In the genomic region with DNA sequence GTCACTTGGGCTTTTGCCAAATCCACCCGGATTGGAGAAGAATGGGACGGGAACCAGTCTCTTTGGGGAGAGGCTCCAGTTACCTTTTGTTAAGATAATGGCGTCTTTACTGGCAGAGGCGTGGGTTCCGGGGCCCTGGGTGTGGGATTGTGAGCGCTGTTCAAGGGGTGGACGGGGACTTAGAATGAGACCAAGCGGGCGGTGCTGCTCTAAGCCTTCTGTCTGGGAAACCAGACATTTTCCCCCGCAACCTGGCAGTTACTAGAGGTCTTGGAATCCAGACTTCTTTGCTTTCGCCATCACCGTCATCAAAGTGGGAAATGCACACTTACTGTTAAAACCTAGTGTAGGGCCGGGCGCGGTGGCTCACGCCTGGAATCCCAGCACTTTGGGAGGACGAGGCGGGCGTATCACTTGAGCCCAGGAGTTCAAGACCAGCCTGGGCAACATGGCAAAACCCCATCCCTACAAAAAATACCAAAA, we compare ENCODE assay signal across 8 cellular contexts. TPM values are rescaled to one million over a fixed set of nuclear protein-coding genes. Genes with fewer than 3 reads are reported as not detected.
DNase-seq lines count a peak whose midpoint lies in the region; ATAC-seq and TF ChIP-seq lines count a peak whose summit lies in the region.

No MANE protein-coding gene starts in this region.

- H3K4me2 ChIP-seq in hepatocyte: peak overlapping the region; percentile 83

- TF ChIP-seq CTCF in GM12865 (IDR thresholded peaks at IDR 0.05; ENCODE audit: insufficient read depth, low read depth, low read length, missing control alignments): no peak
- no peak for TF ChIP-seq CTCF in hepatocyte (IDR thresholded peaks at IDR 0.05; ENCODE audit: poor library complexity)

- H3K9me2 ChIP-seq in hepatocyte (replicated peaks; ENCODE audit: insufficient read depth): no peaks in the 10 kb centered on the region

- peaks cover 49% of the 10 kb centered on the region for H3K4me1 ChIP-seq in hepatocyte (ENCODE audit: insufficient read depth)

- H4K20me1 ChIP-seq in hepatocyte (ENCODE audit: insufficient read depth, poor library complexity, severe bottlenecking): peaks cover 6% of the 10 kb centered on the region

- DNase-seq in GM12865 (ENCODE audit: low read depth) (no peak), hepatocyte (ENCODE audit: low spot score) (no peak), hippocampal formation (lab: John Stamatoyannopoulos, UW) (no peak), A172 (ENCODE audit: low spot score) (no peak)
- DNase-seq in activated T-helper 2 cell treated with anti-CD3 and anti-CD28 coated beads, Interferon-gamma antibody, Interleukin-2, Interleukin-4, amounts not matched to agents 10 μg/mL and 5 μg/mL and 100 μg/mL, durations not matched to agents 14 hours and 24 hours and 36 hours (ENCODE audit: low spot score): no peak
- no peak for DNase-seq in activated CD8-positive, alpha-beta memory T cell treated with anti-CD3 and anti-CD28 coated beads, Interleukin-2, amount 50 U/mL, for 48 hours

- H3K27me3 Mint-ChIP-seq in activated T-helper 2 cell treated with anti-CD3 and anti-CD28 coated beads, Interferon-gamma antibody, Interleukin-2, Interleukin-4, amounts not matched to agents 10 μg/mL and 5 μg/mL and 100 μg/mL, durations not matched to agents 14 hours and 24 hours and 36 hours (ENCODE audit: low read depth): no peaks in the 10 kb centered on the region

- H3K36me3 ChIP-seq in hepatocyte (replicated peaks; ENCODE audit: insufficient read depth, low read depth): no peaks in the 10 kb centered on the region

- peaks cover 58% of the 10 kb centered on the region for H3K79me2 ChIP-seq in hepatocyte

- H3K27me3 ChIP-seq in hepatocyte: no peaks in the 10 kb centered on the region

- ATAC-seq in HG02885 (IDR thresholded peaks at IDR 0.05; ENCODE audit: poor library complexity, unreplicated experiment): peak; percentile 13

- H3K9me3 ChIP-seq in hepatocyte (ENCODE audit: low read depth): no peaks in the 10 kb centered on the region

- H3K9me3 Mint-ChIP-seq in activated T-helper 2 cell treated with anti-CD3 and anti-CD28 coated beads, Interferon-gamma antibody, Interleukin-2, Interleukin-4, amounts not matched to agents 10 μg/mL and 5 μg/mL and 100 μg/mL, durations not matched to agents 14 hours and 24 hours and 36 hours: no peaks in the 10 kb centered on the region

- H3K27ac ChIP-seq in hepatocyte (peak overlapping the region; percentile 97), skin epidermis (peak overlapping the region; percentile 75 to 100 (median 99))

- peak overlapping the region; percentile 96 for H3K4me3 Mint-ChIP-seq in activated T-helper 2 cell treated with anti-CD3 and anti-CD28 coated beads, Interferon-gamma antibody, Interleukin-2, Interleukin-4, amounts not matched to agents 10 μg/mL and 5 μg/mL and 100 μg/mL, durations not matched to agents 14 hours and 24 hours and 36 hours (ENCODE audit: low read depth)

- peak overlapping the region; percentile 100 for H3K27ac Mint-ChIP-seq in activated T-helper 2 cell treated with anti-CD3 and anti-CD28 coated beads, Interferon-gamma antibody, Interleukin-2, Interleukin-4, amounts not matched to agents 10 μg/mL and 5 μg/mL and 100 μg/mL, durations not matched to agents 14 hours and 24 hours and 36 hours

- peaks cover 17% of the 10 kb centered on the region for H3K36me3 Mint-ChIP-seq in activated T-helper 2 cell treated with anti-CD3 and anti-CD28 coated beads, Interferon-gamma antibody, Interleukin-2, Interleukin-4, amounts not matched to agents 10 μg/mL and 5 μg/mL and 100 μg/mL, durations not matched to agents 14 hours and 24 hours and 36 hours (ENCODE audit: low read depth)

- H3K4me1 Mint-ChIP-seq in activated T-helper 2 cell treated with anti-CD3 and anti-CD28 coated beads, Interferon-gamma antibody, Interleukin-2, Interleukin-4, amounts not matched to agents 10 μg/mL and 5 μg/mL and 100 μg/mL, durations not matched to agents 14 hours and 24 hours and 36 hours (ENCODE audit: low read depth): peaks cover 22% of the 10 kb centered on the region

- H2AFZ ChIP-seq in hepatocyte: peak overlapping the region; percentile 31

- 7% methylated on average over 19 of the region's 19 CpGs for WGBS in hepatocyte (ENCODE audit: low lambda C conversion rate, missing lambda C conversion rate)

- peak overlapping the region; percentile 54 for H3K4me3 ChIP-seq in GM12865 (ENCODE audit: low read depth, low read length)
- peak overlapping the region; percentile 30 for H3K4me3 ChIP-seq in hepatocyte
- peak overlapping the region; percentile 52 to 91 (median 75) for H3K4me3 ChIP-seq in skin epidermis

- intact Hi-C loops in activated T-helper 2 cell treated with anti-CD3 and anti-CD28 coated beads, Interferon-gamma antibody, Interleukin-2, Interleukin-4, amounts not matched to agents 10 μg/mL and 5 μg/mL and 100 μg/mL, durations not matched to agents 14 hours and 24 hours and 36 hours (cut with micrococcal nuclease): loop anchor here (2.0 kb wide), 3 partner anchors 17 to 75 kb away; a partner anchor contains a TSS

RNA-seq across cellular contexts. Expression of a gene that starts 0.7 kb away (rescaled TPM):
- 11.4 and 13.4 TPM in 2 replicates for total RNA-seq in activated T-helper 2 cell treated with anti-CD3 and anti-CD28 coated beads, Interferon-gamma antibody, Interleukin-2, Interleukin-4, amounts not matched to agents 10 μg/mL and 5 μg/mL and 100 μg/mL, durations not matched to agents 14 hours and 24 hours and 36 hours
- total RNA-seq in hepatocyte: 13.3 and 22.8 TPM in 2 replicates
- polyA plus RNA-seq in hepatocyte: 29.4 and 29.9 TPM in 2 replicates
- total RNA-seq in A172 (2014; rRNA removed; shearing (Covaris generic)): 23.4 and 28.4 TPM in 2 replicates

RNA-seq across cellular contexts. Expression of a gene that starts 0.8 kb away (rescaled TPM):
- total RNA-seq in activated T-helper 2 cell treated with anti-CD3 and anti-CD28 coated beads, Interferon-gamma antibody, Interleukin-2, Interleukin-4, amounts not matched to agents 10 μg/mL and 5 μg/mL and 100 μg/mL, durations not matched to agents 14 hours and 24 hours and 36 hours: 29.4 and 30.6 TPM in 2 replicates
- total RNA-seq in hepatocyte: 89.5 and 93.6 TPM in 2 replicates
- polyA plus RNA-seq in hepatocyte: 35.5 and 36.0 TPM in 2 replicates
- 47.5 and 48.6 TPM in 2 replicates for total RNA-seq in A172 (2014; rRNA removed; shearing (Covaris generic))

RNA-seq across cellular contexts. Expression of a gene that starts 20.9 kb away (rescaled TPM):
- 6.9 and 7.4 TPM in 2 replicates for total RNA-seq in activated T-helper 2 cell treated with anti-CD3 and anti-CD28 coated beads, Interferon-gamma antibody, Interleukin-2, Interleukin-4, amounts not matched to agents 10 μg/mL and 5 μg/mL and 100 μg/mL, durations not matched to agents 14 hours and 24 hours and 36 hours
- total RNA-seq in hepatocyte: 0.88 and 7.8 TPM in 2 replicates
- 10.6 and 16.6 TPM in 2 replicates for polyA plus RNA-seq in hepatocyte
- 5.7 and 7.6 TPM in 2 replicates for total RNA-seq in A172 (2014; rRNA removed; shearing (Covaris generic))

RNA-seq across cellular contexts. Expression of a gene that starts 38.9 kb away (rescaled TPM):
- total RNA-seq in activated T-helper 2 cell treated with anti-CD3 and anti-CD28 coated beads, Interferon-gamma antibody, Interleukin-2, Interleukin-4, amounts not matched to agents 10 μg/mL and 5 μg/mL and 100 μg/mL, durations not matched to agents 14 hours and 24 hours and 36 hours: 15.0 and 17.6 TPM in 2 replicates
- 3.0 and 6.1 TPM in 2 replicates for total RNA-seq in hepatocyte
- polyA plus RNA-seq in hepatocyte: 9.7 and 11.0 TPM in 2 replicates
- total RNA-seq in A172 (2014; rRNA removed; shearing (Covaris generic)): 9.9 and 12.5 TPM in 2 replicates

RNA-seq across cellular contexts. Expression of a gene that starts 47.4 kb away (rescaled TPM):
- 0.02 TPM in 1 of 2 replicates, not detected in the other for total RNA-seq in activated T-helper 2 cell treated with anti-CD3 and anti-CD28 coated beads, Interferon-gamma antibody, Interleukin-2, Interleukin-4, amounts not matched to agents 10 μg/mL and 5 μg/mL and 100 μg/mL, durations not matched to agents 14 hours and 24 hours and 36 hours
- 0.48 and 2.7 TPM in 2 replicates for total RNA-seq in hepatocyte
- 2.0 and 4.6 TPM in 2 replicates for polyA plus RNA-seq in hepatocyte
- total RNA-seq in A172 (2014; rRNA removed; shearing (Covaris generic)): not detected in 2 replicates
